9 cellular contexts compared by ENCODE assay signal in the genomic region with DNA sequence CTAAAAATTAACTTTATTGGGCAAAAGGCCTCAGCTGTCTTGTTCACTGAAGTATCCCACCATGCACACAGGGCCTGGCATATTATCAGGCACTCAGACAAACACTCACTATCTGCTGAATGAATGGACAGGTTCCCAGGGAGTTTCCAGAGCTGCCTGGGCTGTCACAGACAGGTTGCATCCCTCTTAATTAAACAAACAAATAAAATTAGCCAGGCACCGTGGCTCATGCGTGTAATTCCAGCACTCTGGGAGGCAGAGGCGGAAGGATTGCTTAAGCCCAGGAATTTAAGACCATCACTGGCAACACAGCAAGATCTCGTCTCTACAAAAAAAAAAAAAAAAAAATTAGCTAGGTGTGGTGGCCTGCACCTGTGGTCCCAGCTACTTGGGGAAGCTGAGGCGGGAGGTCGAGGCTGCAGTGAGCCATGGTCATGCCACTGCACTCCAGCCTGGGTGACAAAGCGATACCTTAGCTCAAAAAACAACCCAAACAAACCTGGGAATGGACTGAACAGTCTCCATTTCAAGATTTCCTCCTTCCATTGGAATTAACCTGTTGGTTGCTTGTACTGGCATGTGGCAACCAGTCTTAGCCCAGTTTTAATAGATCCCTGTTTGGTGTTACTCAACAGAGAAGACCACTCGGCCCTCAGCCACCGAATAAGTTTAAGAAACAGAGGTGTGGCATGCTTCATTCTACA. TPM values are rescaled to one million over a fixed set of nuclear protein-coding genes. Genes with fewer than 3 reads are reported as not detected.
DNase-seq lines count a peak whose midpoint lies in the region; ATAC-seq and TF ChIP-seq lines count a peak whose summit lies in the region.
"Had no signal": no experiment of that assay in that cellular context is flagged by ENCODE, and none has a peak within 500 bp of the region (broad histone marks: within the 10 kb centered on the region; RNA-seq: fewer than 3 reads in every experiment).

No MANE protein-coding gene starts in this region.

- 0 out of 2 replicates have a peak, but pooled peaks cover 6% of the 10 kb centered on the region for H3F3A ChIP-seq in GM23338 (replicated peaks; ENCODE audit: low read depth)

- H3K79me2 ChIP-seq in GM23338 (replicated peaks; ENCODE audit: insufficient read depth) = peaks cover 26% of the 10 kb centered on the region

- H3K36me3 ChIP-seq in GM23338 (ENCODE audit: insufficient read depth) (no peaks in the 10 kb centered on the region), WERI-Rb-1 (peaks cover 11% of the 10 kb centered on the region)
- H3K36me3 ChIP-seq: colonic mucosa had no signal

- H3K9me3 ChIP-seq in WERI-Rb-1 (ENCODE audit: severe bottlenecking) = peaks cover 5% of the 10 kb centered on the region
- H3K9me3 ChIP-seq: colonic mucosa had no signal

- H3K4me2 ChIP-seq in GM23338 = peak overlapping the region; percentile 78

- H3K27me3 ChIP-seq in GM23338 (ENCODE audit: insufficient read depth) = peaks cover 5% of the 10 kb centered on the region; the same call in 1 of the 2 replicates
- no peaks in the 10 kb centered on the region for H3K27me3 ChIP-seq in WERI-Rb-1 (ENCODE audit: insufficient read depth, low read depth, severe bottlenecking)
- H3K27me3 ChIP-seq: colonic mucosa had no signal

- H3K27me3 Mint-ChIP-seq in GM23338 (ENCODE audit: insufficient read depth, low read depth, poor library complexity) = peaks cover 12% of the 10 kb centered on the region
- peaks cover 13% of the 10 kb centered on the region for H3K27me3 Mint-ChIP-seq in glutamatergic neuron (ENCODE audit: unreplicated experiment)

- H3K27ac ChIP-seq in GM23338 (ENCODE audit: low read depth) = no peak overlapping the region
- H3K27ac ChIP-seq in WERI-Rb-1 = peak overlapping the region; percentile 93

- H4K20me1 ChIP-seq in GM23338 (replicated peaks; ENCODE audit: insufficient read depth) = peaks cover 26% of the 10 kb centered on the region

- ATAC-seq in GM23338 (no peak), HG02981 (IDR thresholded peaks at IDR 0.05; ENCODE audit: unreplicated experiment) (no peak), HG02588 (IDR thresholded peaks at IDR 0.05; ENCODE audit: unreplicated experiment) (no peak)

- H3K4me1 Mint-ChIP-seq in GM23338 (peaks cover 18% of the 10 kb centered on the region), glutamatergic neuron (ENCODE audit: low read depth, unreplicated experiment) (peaks cover 8% of the 10 kb centered on the region)

- H3K9me2 ChIP-seq in GM23338 (ENCODE audit: insufficient read depth) = 0 out of 2 replicates have a peak, but pooled peaks cover 7% of the 10 kb centered on the region

- H2AFZ ChIP-seq in GM23338 = peak overlapping the region; percentile 98

- H3K4me3 ChIP-seq in GM23338 (peak overlapping the region; percentile 78), WERI-Rb-1 (ENCODE audit: low read depth, low read length) (peak overlapping the region; percentile 64)

- H3K9me3 Mint-ChIP-seq in GM23338 (no peaks in the 10 kb centered on the region), glutamatergic neuron (ENCODE audit: unreplicated experiment) (peaks cover 10% of the 10 kb centered on the region)

- no peak overlapping the region; the same call in 1 of the 3 replicates for H3K4me3 Mint-ChIP-seq in GM23338
- peak overlapping the region; percentile 92 for H3K4me3 Mint-ChIP-seq in glutamatergic neuron (ENCODE audit: unreplicated experiment)

- H3K36me3 Mint-ChIP-seq in GM23338 (ENCODE audit: low read depth) (no peaks in the 10 kb centered on the region), glutamatergic neuron (ENCODE audit: unreplicated experiment) (no peaks in the 10 kb centered on the region)

- H3K27ac Mint-ChIP-seq in GM23338 = no peak overlapping the region
- H3K27ac Mint-ChIP-seq in glutamatergic neuron (ENCODE audit: unreplicated experiment) = peak overlapping the region; percentile 93

- DNase-seq in GM23338 (ENCODE audit: low spot score) (no peak), WERI-Rb-1 (no peak), glutamatergic neuron (no peak), renal cortical epithelial cell (ENCODE audit: low read depth) (peak; percentile 72), NCI-H2029 treated with DMSO at 0.1 percent for 48 hours (lab: John Stamatoyannopoulos, UW) (no peak), cortex of kidney (lab: John Stamatoyannopoulos, UW) (no peak)
- DNase-seq: colonic mucosa had no signal

- H3K4me1 ChIP-seq in GM23338 (ENCODE audit: insufficient read depth) = peaks cover 28% of the 10 kb centered on the region

- TF ChIP-seq CTCF in GM23338 (conservative IDR thresholded peaks at IDR 0.05; ENCODE audit: low read depth in 2 of 2) (no peak), WERI-Rb-1 (IDR thresholded peaks at IDR 0.05; ENCODE audit: low read depth, low read length) (no peak), glutamatergic neuron (IDR thresholded peaks at IDR 0.05; ENCODE audit: partially characterized antibody, unreplicated experiment) (no peak)

TF ChIP-seq in GM23338, 12 proteins besides CTCF, POLR2A, EP300 and RAD21:
- no peak for TF ChIP-seq ZNF331 (CRISPR knock-in tag; IDR thresholded peaks at IDR 0.05; ENCODE audit: low read depth)
- TF ChIP-seq POLR2AphosphoS5 (IDR thresholded peaks at IDR 0.05; ENCODE audit: low read depth) = no peak

RNA-seq across cellular contexts. Expression of gene TSPAN14, which starts 1.3 kb away (rescaled TPM):
- total RNA-seq in GM23338 (2014; rRNA removed; shearing (Covaris generic)) = 31.8 and 40.7 TPM in 2 replicates
- polyA plus RNA-seq in GM23338 (2016; fragmentation: Nextera tagmentation; extraction: Ambion mirVana) = 17.1 and 17.9 TPM in 2 replicates
- total RNA-seq in glutamatergic neuron (ENCODE audit: unreplicated experiment) = 141 TPM
- total RNA-seq in renal cortical epithelial cell = 51.4 and 199 TPM in 2 replicates

RNA-seq across cellular contexts. Expression of gene PRXL2A, which starts 44.5 kb away (rescaled TPM):
- total RNA-seq in GM23338 (2014; rRNA removed; shearing (Covaris generic)) = 31.8 and 40.1 TPM in 2 replicates
- 46.8 and 51.7 TPM in 2 replicates for polyA plus RNA-seq in GM23338 (2016; fragmentation: Nextera tagmentation; extraction: Ambion mirVana)
- total RNA-seq in glutamatergic neuron (ENCODE audit: unreplicated experiment) = 164 TPM
- total RNA-seq in renal cortical epithelial cell = 57.5 and 121 TPM in 2 replicates
